In genomic region chr1:11692899-11693590, GRCh38 we compare ENCODE assay signal across 10 cellular contexts. TPM values are rescaled to one million over a fixed set of nuclear protein-coding genes. Genes with fewer than 3 reads are reported as not detected.
DNase-seq lines count a peak whose midpoint lies in the region; ATAC-seq and TF ChIP-seq lines count a peak whose summit lies in the region.
"Had no signal": no experiment of that assay in that cellular context is flagged by ENCODE, and none has a peak within 500 bp of the region (broad histone marks: within the 10 kb centered on the region; RNA-seq: fewer than 3 reads in every experiment).

No MANE protein-coding gene starts in this region.

- no peak for TF ChIP-seq POLR2A in GM18505 (IDR thresholded peaks at IDR 0.05; ENCODE audit: borderline replicate concordance, extremely low read depth, insufficient read depth, insufficient read length)

- H2AFZ ChIP-seq in Karpas-422 (ENCODE audit: low read length), result no peak overlapping the region

- TF ChIP-seq CTCF in AG09309 (IDR thresholded peaks at IDR 0.05; ENCODE audit: control insufficient read depth, insufficient read depth, low read depth, low read length, missing control alignments) (no peak), foreskin fibroblast (IDR thresholded peaks at IDR 0.05; ENCODE audit: low read depth, low read length) (no peak)

- H3K4me3 ChIP-seq in AG09309 (ENCODE audit: control insufficient read depth, low read depth, low read length) (no peak overlapping the region), foreskin fibroblast (ENCODE audit: low read depth in 1 of 2, low read length in 2 of 2) (no peak overlapping the region), Karpas-422 (ENCODE audit: low read length) (no peak overlapping the region)
- H3K4me3 ChIP-seq: body of pancreas, upper lobe of left lung had no signal

- no peak overlapping the region for H3K27ac ChIP-seq in Karpas-422 (ENCODE audit: low read length)
- H3K27ac ChIP-seq: body of pancreas, upper lobe of left lung had no signal

- no peak overlapping the region for H3K4me2 ChIP-seq in Karpas-422 (ENCODE audit: low read depth, low read length, poor library complexity, severe bottlenecking)

- no peaks in the 10 kb centered on the region for H3K79me2 ChIP-seq in Karpas-422 (ENCODE audit: low read length)

- ATAC-seq in GM21737 (IDR thresholded peaks at IDR 0.05; ENCODE audit: unreplicated experiment), result no peak
- no peak for ATAC-seq in GM18505 (IDR thresholded peaks at IDR 0.05; ENCODE audit: unreplicated experiment)
- ATAC-seq: body of pancreas had no signal

- H3K4me1 ChIP-seq in Karpas-422 (ENCODE audit: low read length), result no peaks in the 10 kb centered on the region

- H3K9ac ChIP-seq in Karpas-422 (ENCODE audit: low read length), result no peak overlapping the region

- H3K27me3 ChIP-seq in Karpas-422 (ENCODE audit: low read length), result no peaks in the 10 kb centered on the region

- H4K20me1 ChIP-seq in Karpas-422 (ENCODE audit: insufficient read depth, low read depth, low read length), result no peaks in the 10 kb centered on the region

- H3K9me2 ChIP-seq in Karpas-422 (replicated peaks; ENCODE audit: insufficient read depth, low read length), result no peaks in the 10 kb centered on the region

- H3K36me3 ChIP-seq in Karpas-422 (ENCODE audit: insufficient read depth, low read length), result no peaks in the 10 kb centered on the region
- H3K36me3 ChIP-seq: upper lobe of left lung had no signal

- no peaks in the 10 kb centered on the region for H3K9me3 ChIP-seq in Karpas-422 (ENCODE audit: low read length)
- H3K9me3 ChIP-seq: body of pancreas, upper lobe of left lung had no signal

- peak; percentile 44 for DNase-seq in AG09309 (ENCODE audit: low read depth)
- peak; percentile 10 for DNase-seq in KG1 (lab: John Stamatoyannopoulos, UW)
- peak; percentile 14 to 33 for DNase-seq in activated CD8-positive, alpha-beta memory T cell treated with anti-CD3 and anti-CD28 coated beads for 4 hours (ENCODE audit: low read depth in 2 of 2)
- DNase-seq in foreskin fibroblast, result peak; percentile 89 to 95
- DNase-seq in stimulated activated CD4-positive, alpha-beta T cell treated with anti-CD3 and anti-CD28 coated beads, Interleukin-4, amount 100 ng/mL, for 24 hours, result peak; percentile 41
- no peak for DNase-seq in Karpas-422
- DNase-seq: upper lobe of left lung had no signal

RNA-seq across cellular contexts. Expression of gene DRAXIN, which starts 1.5 kb away (rescaled TPM):
- not detected in 2 replicates for total RNA-seq in Karpas-422 (2014; rRNA removed; shearing (Covaris generic); ENCODE audit: low replicate concordance)
- total RNA-seq: body of pancreas had no signal

RNA-seq across cellular contexts. Expression of gene MAD2L2, which starts 12.1 kb away (rescaled TPM):
- total RNA-seq in Karpas-422 (2014; rRNA removed; shearing (Covaris generic); ENCODE audit: low replicate concordance), result 89.3 and 117 TPM in 2 replicates

RNA-seq across cellular contexts. Expression of gene FBXO6, which starts 29.0 kb away (rescaled TPM):
- 0.25 and 0.60 TPM in 2 replicates for total RNA-seq in Karpas-422 (2014; rRNA removed; shearing (Covaris generic); ENCODE audit: low replicate concordance)

RNA-seq across cellular contexts. Expression of gene FBXO44, which starts 38.4 kb away (rescaled TPM):
- total RNA-seq in Karpas-422 (2014; rRNA removed; shearing (Covaris generic); ENCODE audit: low replicate concordance), result 0.87 TPM in 1 of 2 replicates, not detected in the other

RNA-seq across cellular contexts. Expression of gene FBXO2, which starts 38.8 kb away (rescaled TPM):
- total RNA-seq in Karpas-422 (2014; rRNA removed; shearing (Covaris generic); ENCODE audit: low replicate concordance), result not detected in 2 replicates
